ENCODE assay signal across 23 cellular contexts in genomic region chr14:103073367-103073875, GRCh38. TPM values are rescaled to one million over a fixed set of nuclear protein-coding genes. Genes with fewer than 3 reads are reported as not detected.
A peak's percentile ranks its signal among the peaks of the same experiment; 100 is the strongest.
DNase-seq lines count a peak whose midpoint lies in the region; ATAC-seq and TF ChIP-seq lines count a peak whose summit lies in the region.
"Had no signal": no experiment of that assay in that cellular context is flagged by ENCODE, and none has a peak within 500 bp of the region (broad histone marks: within the 10 kb centered on the region; RNA-seq: fewer than 3 reads in every experiment).

No MANE protein-coding gene starts in this region.

- no peak overlapping the region for H3K18ac ChIP-seq in mesenchymal stem cell (ENCODE audit: low read depth in 1 of 2, low read length in 2 of 2)

- CTCF ChIA-PET in GM10248 (lab: Yijun Ruan, JAX) = interaction anchor here (1.2 to 2.4 kb wide), 5 partner anchors 13 to 378 kb away, joined by 3 to 18 read pairs (median 9); no protein-coding TSS in a partner anchor

- peak overlapping the region; percentile 40 for H3K4me2 ChIP-seq in mesenchymal stem cell (ENCODE audit: low read length, poor library complexity, severe bottlenecking)
- H3K4me2 ChIP-seq in osteoblast (ENCODE audit: insufficient read depth, low read length) = no peak overlapping the region

- TF ChIP-seq CTCF in coronary artery (IDR thresholded peaks at IDR 0.05) = no peak
- no peak for TF ChIP-seq CTCF in GM10248 (IDR thresholded peaks at IDR 0.05; ENCODE audit: control extremely low read depth, extremely low read depth, low read depth, missing control alignments)
- TF ChIP-seq CTCF in osteoblast (IDR thresholded peaks at IDR 0.05; ENCODE audit: extremely low read depth, low read depth, low read length) = no peak

- POLR2A ChIA-PET in GM10248 (lab: Yijun Ruan, JAX) = no interaction called here

- H3K79me2 ChIP-seq in osteoblast (ENCODE audit: insufficient read depth, low read length) = no peaks in the 10 kb centered on the region

- H3K36me3 ChIP-seq in mesenchymal stem cell (ENCODE audit: control insufficient read depth in 1 of 2, insufficient read depth in 2 of 2, low read depth in 1 of 2, low read length in 2 of 2) = no peaks in the 10 kb centered on the region
- no peaks in the 10 kb centered on the region for H3K36me3 ChIP-seq in osteoblast (ENCODE audit: insufficient read depth, low read length)
- H3K36me3 ChIP-seq: right atrium auricular region, stomach had no signal

- no peaks in the 10 kb centered on the region for H4K20me1 ChIP-seq in osteoblast (ENCODE audit: insufficient read depth, low read length)

- no peak overlapping the region for H4K8ac ChIP-seq in mesenchymal stem cell (ENCODE audit: low read length)

- no peaks in the 10 kb centered on the region for H3K9me3 ChIP-seq in mesenchymal stem cell (ENCODE audit: control insufficient read depth, low read length)
- H3K9me3 ChIP-seq in osteoblast (ENCODE audit: low read depth, low read length) = no peaks in the 10 kb centered on the region
- H3K9me3 ChIP-seq: right atrium auricular region, stomach had no signal

- ATAC-seq in Right ventricle myocardium inferior (no peak), left cardiac atrium (no peak), HG02678 (IDR thresholded peaks at IDR 0.05; ENCODE audit: unreplicated experiment) (no peak)

- no peak overlapping the region for H2BK15ac ChIP-seq in mesenchymal stem cell (ENCODE audit: low read depth, poor library complexity, severe bottlenecking)

- WGBS in mesenchymal stem cell = 93% methylated on average over 14 of the region's 14 CpGs

- H3K4me1 ChIP-seq in mesenchymal stem cell (ENCODE audit: control insufficient read depth, insufficient read depth, low read depth, low read length) (peaks cover 46% of the 10 kb centered on the region), osteoblast (ENCODE audit: insufficient read depth, low read length) (peaks cover 5% of the 10 kb centered on the region)

- peak overlapping the region; percentile 91 for H2BK5ac ChIP-seq in mesenchymal stem cell (ENCODE audit: low read depth, low read length, poor library complexity, severe bottlenecking)

- H2BK120ac ChIP-seq in mesenchymal stem cell (ENCODE audit: low read depth, low read length) = no peak overlapping the region

- no peaks in the 10 kb centered on the region for H3K79me1 ChIP-seq in mesenchymal stem cell (replicated peaks; ENCODE audit: low read length, poor library complexity, severe bottlenecking)

- no peak overlapping the region for H3K4ac ChIP-seq in mesenchymal stem cell (ENCODE audit: low read depth in 1 of 2, low read length in 2 of 2)

- peak overlapping the region in 1 of 2 donors; percentile 75 for H3K27ac ChIP-seq in coronary artery
- H3K27ac ChIP-seq in mesenchymal stem cell (ENCODE audit: low read length, poor library complexity, severe bottlenecking) = peak overlapping the region; percentile 98
- no peak overlapping the region for H3K27ac ChIP-seq in osteoblast (ENCODE audit: low read depth, low read length)

- no peak overlapping the region for H3K23ac ChIP-seq in mesenchymal stem cell (ENCODE audit: low read length in 2 of 2)

- H4K91ac ChIP-seq in mesenchymal stem cell (ENCODE audit: low read length) = no peak overlapping the region

- intact Hi-C loops in Right ventricle myocardium inferior (cut with DNase I) (loop anchor here (10.0 kb wide), 1 partner anchor 379 kb away; no protein-coding TSS in a partner anchor), left cardiac atrium (cut with DNase I) (no loop called here)

- H2AFZ ChIP-seq in mesenchymal stem cell (ENCODE audit: low read depth, low read length) = no peak overlapping the region
- H2AFZ ChIP-seq in osteoblast (ENCODE audit: low read length) = no peak overlapping the region

- no peak overlapping the region for H2BK12ac ChIP-seq in mesenchymal stem cell (ENCODE audit: low read length in 2 of 2)

- no peaks in the 10 kb centered on the region for H3K27me3 ChIP-seq in mesenchymal stem cell (ENCODE audit: control insufficient read depth in 1 of 2, insufficient read depth in 1 of 2, low read length in 2 of 2)
- no peaks in the 10 kb centered on the region for H3K27me3 ChIP-seq in osteoblast (ENCODE audit: insufficient read depth, low read length)
- H3K27me3 ChIP-seq: right atrium auricular region, stomach had no signal

- no peak overlapping the region for H3K14ac ChIP-seq in mesenchymal stem cell (ENCODE audit: low read length in 2 of 2)

- H2AK5ac ChIP-seq in mesenchymal stem cell (ENCODE audit: low read length, severe bottlenecking) = peak overlapping the region; percentile 6

- DNase-seq in Right ventricle myocardium inferior (ENCODE audit: missing footprints) (peak; percentile 58), left cardiac atrium (no peak), coronary artery (ENCODE audit: low spot score) (peak; percentile 67), mesenchymal stem cell (no peak), NCI-H774 (lab: John Stamatoyannopoulos, UW) (no peak), GM10248 (ENCODE audit: extremely low spot score) (no peak), osteoblast (ENCODE audit: insufficient read length, low spot score, missing footprints) (no peak)
- DNase-seq: activated CD4-positive, alpha-beta T cell treated with anti-CD3 and anti-CD28 coated beads, Interleukin-2, amount 50 U/mL, for 48 hours; activated T-cell treated with anti-CD3 and anti-CD28 coated beads, Interleukin-2, amount 50 U/mL, for 1 hour; COR-L47; glutamatergic neuron; immature natural killer cell; IMR-90; NCI-H2029; NCI-H69; stomach; SW 1271 had no signal

- H3K4me3 ChIP-seq in coronary artery (no peak overlapping the region), mesenchymal stem cell (ENCODE audit: insufficient read depth in 1 of 2, low read depth in 1 of 2, low read length in 2 of 2) (no peak overlapping the region), osteoblast (ENCODE audit: insufficient read depth, low read length) (no peak overlapping the region)
- H3K4me3 ChIP-seq: GM12878, right atrium auricular region, stomach had no signal

- no peak overlapping the region for H3K9ac ChIP-seq in mesenchymal stem cell (ENCODE audit: low read length)

RNA-seq across cellular contexts. Expression of gene LBHD2, which starts 10.6 kb away (rescaled TPM):
- not detected for total RNA-seq in Right ventricle myocardium inferior
- total RNA-seq in left cardiac atrium = under 1 TPM in 1 of 2 donors, not detected in 1; 0.47 TPM
- polyA plus RNA-seq in mesenchymal stem cell (2013, experiment 1 of 2) = not detected
- not detected for polyA plus RNA-seq in mesenchymal stem cell (2013, experiment 2 of 2)
- total RNA-seq in osteoblast = not detected in 2 replicates
- total RNA-seq: activated naive CD8-positive, alpha-beta T cell treated with anti-CD3 and anti-CD28 coated beads, Interleukin-2, amount 10 ng/mL, durations not matched to agents 7 days and 5 days; esophagus mucosa; GM12878; IMR-90; right atrium auricular region; stomach; urinary bladder had no signal
- polyA plus RNA-seq: GM12878, immature natural killer cell, IMR-90, stomach, urinary bladder had no signal

RNA-seq across cellular contexts. Expression of gene CDC42BPB, which starts 16.1 kb away (rescaled TPM):
- total RNA-seq in Right ventricle myocardium inferior (68.9 TPM), left cardiac atrium (10 to 100 TPM; 57.3 to 79.2 TPM), osteoblast (99.9 and 118 TPM in 2 replicates)
- 64.0 TPM for polyA plus RNA-seq in mesenchymal stem cell (2013, experiment 1 of 2)
- polyA plus RNA-seq in mesenchymal stem cell (2013, experiment 2 of 2) = 61.5 TPM
- polyA plus RNA-seq: immature natural killer cell had no signal

RNA-seq across cellular contexts. Expression of gene EXOC3L4, which starts 21.1 kb away (rescaled TPM):
- total RNA-seq in Right ventricle myocardium inferior = 1.2 TPM
- total RNA-seq in left cardiac atrium = under 1 TPM; 0.91 to 0.92 TPM
- polyA plus RNA-seq in mesenchymal stem cell (2013, experiment 1 of 2) = not detected
- 0.05 TPM for polyA plus RNA-seq in mesenchymal stem cell (2013, experiment 2 of 2)
- total RNA-seq in osteoblast = 0.29 TPM in 1 of 2 replicates, not detected in the other
- total RNA-seq: activated naive CD8-positive, alpha-beta T cell treated with anti-CD3 and anti-CD28 coated beads, Interleukin-2, amount 10 ng/mL, durations not matched to agents 7 days and 5 days; GM12878; IMR-90 had no signal
- polyA plus RNA-seq: GM12878, immature natural killer cell, IMR-90 had no signal

RNA-seq across cellular contexts. Expression of gene TNFAIP2, which starts 49.8 kb away (rescaled TPM):
- total RNA-seq in Right ventricle myocardium inferior = 56.5 TPM
- total RNA-seq in left cardiac atrium = 10 to 100 TPM; 60.2 to 72.0 TPM
- polyA plus RNA-seq in mesenchymal stem cell (2013, experiment 1 of 2) = 29.2 TPM
- polyA plus RNA-seq in mesenchymal stem cell (2013, experiment 2 of 2) = 27.7 TPM
- total RNA-seq in osteoblast = 41.3 and 60.1 TPM in 2 replicates

Comparison
In these comparisons a context has a peak if more than half of its experiments do, and no peak if none do; other contexts are left out.
1. DNase-seq: peak in Right ventricle myocardium inferior (single experiment) and coronary artery (single experiment); none in left cardiac atrium (single experiment), mesenchymal stem cell (single experiment), NCI-H774 (single experiment), GM10248 (single experiment) and osteoblast (single experiment).